12 cellular contexts compared by ENCODE assay signal in the genomic region with DNA sequence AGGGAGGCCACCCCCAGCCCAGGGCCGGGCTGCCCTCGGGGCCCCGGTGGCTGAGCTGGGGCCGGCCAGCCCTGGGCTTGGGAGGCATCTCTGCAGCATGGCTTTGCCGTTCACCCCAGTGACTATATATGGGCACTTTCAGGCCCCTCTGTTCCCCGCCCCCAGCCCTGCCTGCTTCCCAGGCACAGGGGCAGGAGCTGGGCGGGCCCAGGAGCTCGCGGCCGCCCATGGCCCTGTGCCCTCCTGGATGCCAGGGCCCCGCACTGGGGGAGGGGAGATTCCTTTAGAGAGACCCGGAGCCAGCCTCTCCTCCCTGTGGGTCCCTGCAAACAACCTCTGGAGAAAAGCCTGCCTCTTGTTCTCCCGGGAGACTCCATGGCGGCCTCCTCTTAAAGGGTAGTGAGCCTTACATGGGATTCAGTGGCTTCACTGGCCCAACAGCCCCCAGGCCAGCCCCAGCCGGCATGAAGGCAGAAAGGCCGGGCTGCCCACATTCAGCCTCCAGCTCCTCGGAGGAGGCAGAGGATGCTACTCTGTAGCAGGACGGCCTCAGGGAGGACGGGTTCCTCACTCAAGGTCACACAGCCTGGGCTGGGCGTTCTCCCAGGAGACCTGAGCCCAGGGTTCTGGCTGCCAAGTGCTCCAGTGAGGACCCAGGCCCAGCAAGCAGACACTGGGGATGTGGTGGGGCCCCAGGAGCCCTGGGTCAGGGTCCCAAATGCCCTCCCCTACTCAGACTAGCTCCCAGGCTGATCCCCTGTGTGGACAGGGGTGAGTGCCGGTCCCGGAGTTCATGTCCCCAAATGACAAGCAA. TPM values are rescaled to one million over a fixed set of nuclear protein-coding genes. Genes with fewer than 3 reads are reported as not detected.
A peak's percentile ranks its signal among the peaks of the same experiment; 100 is the strongest.
DNase-seq lines count a peak whose midpoint lies in the region; ATAC-seq lines count a peak whose summit lies in the region.
"Had no signal": no experiment of that assay in that cellular context is flagged by ENCODE, and none has a peak within 500 bp of the region (broad histone marks: within the 10 kb centered on the region; RNA-seq: fewer than 3 reads in every experiment).

No MANE protein-coding gene starts in this region.

- peaks cover 0 to 8% of the 10 kb centered on the region in 2 donors for H3K36me3 ChIP-seq in duodenal mucosa (ENCODE audit: control insufficient read depth in 1 of 2, insufficient read depth in 2 of 2, low read length in 2 of 2)
- peaks cover 0 to 3% of the 10 kb centered on the region in 2 donors for H3K36me3 ChIP-seq in mucosa of rectum (ENCODE audit: control insufficient read depth in 2 of 2, insufficient read depth in 2 of 2, low read length in 2 of 2)
- no peaks in the 10 kb centered on the region for H3K36me3 ChIP-seq in aorta (ENCODE audit: control insufficient read depth in 1 of 2, insufficient read depth in 2 of 2, low read length in 1 of 2)

- H3K27me3 ChIP-seq in duodenal mucosa (ENCODE audit: control insufficient read depth in 1 of 2, insufficient read depth in 2 of 2, low read length in 2 of 2) (no peaks in the 10 kb centered on the region), mucosa of rectum (ENCODE audit: control insufficient read depth in 2 of 2, insufficient read depth in 2 of 2, low read length in 2 of 2) (no peaks in the 10 kb centered on the region), aorta (ENCODE audit: control insufficient read depth in 1 of 2, insufficient read depth in 2 of 2, low read length in 1 of 2) (no peaks in the 10 kb centered on the region)

- H3K4me1 ChIP-seq in duodenal mucosa (ENCODE audit: control insufficient read depth in 1 of 2, insufficient read depth in 2 of 2, low read length in 2 of 2) (peaks cover 20 to 31% of the 10 kb centered on the region in 2 donors), mucosa of rectum (ENCODE audit: control insufficient read depth in 2 of 2, insufficient read depth in 2 of 2, low read length in 2 of 2) (peaks cover 10 to 25% of the 10 kb centered on the region in 2 donors), aorta (ENCODE audit: control insufficient read depth in 1 of 2, insufficient read depth in 2 of 2, low read length in 2 of 2) (peaks cover 0 to 2% of the 10 kb centered on the region in 2 donors)

- WGBS in aorta, 2 donors, result 12 to 13% methylated on average over 22 of the region's 22 CpGs

- DNase-seq in SIG-M5 treated with dmso at 0.1 percent for 504 hours (lab: John Stamatoyannopoulos, UW; ENCODE audit: unreplicated experiment) (peak; percentile 18), SIG-M5 (lab: John Stamatoyannopoulos, UW) (no peak), aorta (peak; percentile 82 to 92), NCI-H2081 (lab: John Stamatoyannopoulos, UW) (no peak)
- DNase-seq: ACHN; erythroblast; NK-92 treated with Interleukin-12 subunit alpha and Interleukin-12 subunit beta, amount 100 ng/mL, for 24 hours; stimulated activated CD4-positive, alpha-beta T cell treated with anti-CD3 and anti-CD28 coated beads, Interleukin-15, amount 100 ng/mL, for 24 hours had no signal

- H3K27ac ChIP-seq in duodenal mucosa (ENCODE audit: low read depth, low read length), result peak overlapping the region; percentile 17
- peak overlapping the region; percentile 37 to 62 for H3K27ac ChIP-seq in mucosa of rectum (ENCODE audit: low read depth in 2 of 2, low read length in 2 of 2)
- H3K27ac ChIP-seq in aorta (ENCODE audit: low read depth in 1 of 2, low read length in 2 of 2), result peak overlapping the region; percentile 57 to 87

- intact Hi-C loops in aorta (cut with DNase I), result loop anchor here in 1 of 2 donors (1.0 to 2.0 kb wide), 3 partner anchors 18 to 98 kb away; no protein-coding TSS in a partner anchor

- H3K9ac ChIP-seq in duodenal mucosa (ENCODE audit: low read depth in 1 of 2, low read length in 2 of 2) (no peak overlapping the region), mucosa of rectum (ENCODE audit: low read depth in 1 of 2, low read length in 2 of 2) (no peak overlapping the region)

- H3K9me3 ChIP-seq in duodenal mucosa (ENCODE audit: control insufficient read depth in 1 of 2, low read length in 2 of 2) (no peaks in the 10 kb centered on the region), mucosa of rectum (ENCODE audit: control insufficient read depth in 2 of 2, low read length in 2 of 2) (no peaks in the 10 kb centered on the region), aorta (ENCODE audit: control insufficient read depth, low read length) (no peaks in the 10 kb centered on the region)

- H3K4me3 ChIP-seq in duodenal mucosa (ENCODE audit: low read depth in 1 of 2, low read length in 2 of 2), result no peak overlapping the region
- H3K4me3 ChIP-seq in mucosa of rectum (ENCODE audit: low read length in 2 of 2), result no peak overlapping the region
- H3K4me3 ChIP-seq in aorta (ENCODE audit: low read length in 2 of 2), result no peak overlapping the region

- peak; percentile 48 for ATAC-seq in aorta (ENCODE audit: low FRiP score)
- no peak for ATAC-seq in HG03139 (IDR thresholded peaks at IDR 0.05; ENCODE audit: unreplicated experiment)
- no peak for ATAC-seq in GM18517 (IDR thresholded peaks at IDR 0.05; ENCODE audit: unreplicated experiment)

RNA-seq across cellular contexts. Expression of gene NACC2, which starts 4.1 kb away (rescaled TPM):
- 10 to 100 TPM; 51.3 to 61.0 TPM for total RNA-seq in aorta
- 10 to 100 TPM; 10.5 to 11.7 TPM for polyA plus RNA-seq in aorta

RNA-seq across cellular contexts. Expression of gene TMEM250, which starts 27.7 kb away (rescaled TPM):
- 10 to 100 TPM; 22.0 to 25.1 TPM for total RNA-seq in aorta
- 10 to 100 TPM; 14.9 to 19.0 TPM for polyA plus RNA-seq in aorta

Comparison
In these comparisons a context has a peak if more than half of its experiments do, and no peak if none do; other contexts are left out.
1. DNase-seq: peak in SIG-M5 treated with dmso at 0.1 percent for 504 hours (single experiment) and aorta (2 of 2); none in SIG-M5 (single experiment) and NCI-H2081 (0 of 2).
2. H3K27ac ChIP-seq: peak in every context shown above with its lines; median percentile 72 in aorta; 50 in mucosa of rectum; 17 in duodenal mucosa.